17 cellular contexts compared by ENCODE assay signal in genomic region chr2:233831011-233831721, GRCh38. TPM values are rescaled to one million over a fixed set of nuclear protein-coding genes. Genes with fewer than 3 reads are reported as not detected.
DNase-seq lines count a peak whose midpoint lies in the region; ATAC-seq, FAIRE-seq and TF ChIP-seq lines count a peak whose summit lies in the region.
"Had no signal": no experiment of that assay in that cellular context is flagged by ENCODE, and none has a peak within 500 bp of the region (broad histone marks: within the 10 kb centered on the region; RNA-seq: fewer than 3 reads in every experiment).

No MANE protein-coding gene starts in this region.

- H3K9me3 Mint-ChIP-seq in activated T-cell treated with anti-CD3 and anti-CD28 coated beads, Interleukin-2, amount 50 U/mL, for 72 hours, result no peaks in the 10 kb centered on the region
- H3K9me3 Mint-ChIP-seq in chondrocyte (ENCODE audit: low read depth) (peaks cover 7% of the 10 kb centered on the region), HFFc6 (no peaks in the 10 kb centered on the region)
- H3K9me3 Mint-ChIP-seq in stimulated activated effector memory CD8-positive, alpha-beta T cell treated with anti-CD3 and anti-CD28 coated beads, Interleukin-12 subunit alpha, Interleukin-12 subunit beta, amount 100 ng/mL, for 72 hours, result no peaks in the 10 kb centered on the region
- H3K9me3 Mint-ChIP-seq: activated naive CD4-positive, alpha-beta T cell treated with anti-CD3 and anti-CD28 coated beads for 36 hours had no signal

- no peak overlapping the region for H3K4me3 Mint-ChIP-seq in activated T-cell treated with anti-CD3 and anti-CD28 coated beads, Interleukin-2, amount 50 U/mL, for 72 hours
- H3K4me3 Mint-ChIP-seq in chondrocyte (ENCODE audit: unreplicated experiment) (no peak overlapping the region), HFFc6 (no peak overlapping the region)
- H3K4me3 Mint-ChIP-seq in stimulated activated effector memory CD8-positive, alpha-beta T cell treated with anti-CD3 and anti-CD28 coated beads, Interleukin-12 subunit alpha, Interleukin-12 subunit beta, amount 100 ng/mL, for 72 hours, result no peak overlapping the region
- H3K4me3 Mint-ChIP-seq: activated naive CD4-positive, alpha-beta T cell treated with anti-CD3 and anti-CD28 coated beads for 36 hours had no signal

- H3K4me1 Mint-ChIP-seq in activated T-cell treated with anti-CD3 and anti-CD28 coated beads, Interleukin-2, amount 50 U/mL, for 72 hours (ENCODE audit: low read depth), result no peaks in the 10 kb centered on the region
- H3K4me1 Mint-ChIP-seq in chondrocyte (ENCODE audit: low read depth) (peaks cover 11% of the 10 kb centered on the region), HFFc6 (ENCODE audit: low read depth) (no peaks in the 10 kb centered on the region)
- no peaks in the 10 kb centered on the region for H3K4me1 Mint-ChIP-seq in stimulated activated effector memory CD8-positive, alpha-beta T cell treated with anti-CD3 and anti-CD28 coated beads, Interleukin-12 subunit alpha, Interleukin-12 subunit beta, amount 100 ng/mL, for 72 hours

- H3K27ac Mint-ChIP-seq in activated T-cell treated with anti-CD3 and anti-CD28 coated beads, Interleukin-2, amount 50 U/mL, for 72 hours, result no peak overlapping the region
- H3K27ac Mint-ChIP-seq in chondrocyte (ENCODE audit: unreplicated experiment) (no peak overlapping the region), HFFc6 (no peak overlapping the region)
- no peak overlapping the region for H3K27ac Mint-ChIP-seq in stimulated activated effector memory CD8-positive, alpha-beta T cell treated with anti-CD3 and anti-CD28 coated beads, Interleukin-12 subunit alpha, Interleukin-12 subunit beta, amount 100 ng/mL, for 72 hours
- H3K27ac Mint-ChIP-seq: activated naive CD4-positive, alpha-beta T cell treated with anti-CD3 and anti-CD28 coated beads for 36 hours had no signal

- peaks cover 0 to 8% of the 10 kb centered on the region in 2 donors for H3K36me3 Mint-ChIP-seq in activated T-cell treated with anti-CD3 and anti-CD28 coated beads, Interleukin-2, amount 50 U/mL, for 72 hours (ENCODE audit: insufficient read depth in 2 of 2)
- H3K36me3 Mint-ChIP-seq in chondrocyte (ENCODE audit: low read depth), result no peaks in the 10 kb centered on the region
- peaks cover 11% of the 10 kb centered on the region for H3K36me3 Mint-ChIP-seq in stimulated activated effector memory CD8-positive, alpha-beta T cell treated with anti-CD3 and anti-CD28 coated beads, Interleukin-12 subunit alpha, Interleukin-12 subunit beta, amount 100 ng/mL, for 72 hours
- H3K36me3 Mint-ChIP-seq in HFFc6 (ENCODE audit: low read depth), result peaks cover 6% of the 10 kb centered on the region; the same call in 1 of the 2 replicates

- peak; percentile 14 to 16 for ATAC-seq in activated T-cell treated with anti-CD3 and anti-CD28 coated beads, Interleukin-2, amount 50 U/mL, for 72 hours (replicated peaks in 1 of 2)
- ATAC-seq in stimulated activated effector memory CD8-positive, alpha-beta T cell treated with anti-CD3 and anti-CD28 coated beads, Interleukin-12 subunit alpha, Interleukin-12 subunit beta, amount 100 ng/mL, for 72 hours, result peak; percentile 29
- ATAC-seq in HG03045 (IDR thresholded peaks at IDR 0.05; ENCODE audit: unreplicated experiment), result no peak

- no peak for TF ChIP-seq POLR2A in H54 (IDR thresholded peaks at IDR 0.05; ENCODE audit: low read depth, low read length)

- no peak for DNase-seq in activated T-cell treated with anti-CD3 and anti-CD28 coated beads, Interleukin-2, amount 50 U/mL, for 72 hours
- no peak for DNase-seq in activated T-cell treated with anti-CD3 and anti-CD28 coated beads for 4 hours
- peak; percentile 62 for DNase-seq in NCI-H1436 (lab: John Stamatoyannopoulos, UW)
- peak; percentile 67 for DNase-seq in chondrocyte (ENCODE audit: low spot score)
- DNase-seq in stimulated activated effector memory CD8-positive, alpha-beta T cell treated with anti-CD3 and anti-CD28 coated beads, Interleukin-12 subunit alpha, Interleukin-12 subunit beta, amount 100 ng/mL, for 72 hours (ENCODE audit: low spot score in 2 of 2), result no peak
- no peak for DNase-seq in HFFc6
- DNase-seq in H54 (ENCODE audit: insufficient read length, low spot score), result no peak
- DNase-seq: activated naive CD4-positive, alpha-beta T cell treated with anti-CD3 and anti-CD28 coated beads for 36 hours; brain microvascular endothelial cell; hippocampal formation; NCI-H524 treated with DMSO at 0.1 percent for 48 hours; stimulated activated naive CD4-positive, alpha-beta T cell treated with Interleukin-2 at 50 U/mL for 16 hours had no signal

- FAIRE-seq in H54 (lab: Jason Lieb, UNC), result no peak
- FAIRE-seq: urothelium cell line had no signal

- TF ChIP-seq CTCF in chondrocyte (IDR thresholded peaks at IDR 0.05) (no peak), HFFc6 (IDR thresholded peaks at IDR 0.05) (no peak)

- H3K27me3 Mint-ChIP-seq in activated T-cell treated with anti-CD3 and anti-CD28 coated beads, Interleukin-2, amount 50 U/mL, for 72 hours (ENCODE audit: low read depth), result no peaks in the 10 kb centered on the region
- H3K27me3 Mint-ChIP-seq in chondrocyte (ENCODE audit: low read depth), result no peaks in the 10 kb centered on the region
- H3K27me3 Mint-ChIP-seq in HFFc6 (ENCODE audit: insufficient read depth), result no peaks in the 10 kb centered on the region; the same call in 1 of the 2 replicates

RNA-seq across cellular contexts. Expression of gene HJURP, which starts 23.2 kb away (rescaled TPM):
- total RNA-seq in activated T-cell treated with anti-CD3 and anti-CD28 coated beads, Interleukin-2, amount 50 U/mL, for 72 hours, result 10 to 100 TPM; 84.3 to 93.5 TPM
- 6.9 to 9.2 TPM (median 8.2 TPM) in 3 replicates for total RNA-seq in chondrocyte
- 10 to 100 TPM; 16.8 to 33.6 (median 32.4) TPM for total RNA-seq in HFFc6 (2021; fragmentation: NEBNext Ultra II Directional; extraction: Animal tissue kit (Norgen Biotek cat#: 25700))

RNA-seq across cellular contexts. Expression of gene MROH2A, which starts 53.0 kb away (rescaled TPM):
- not detected for total RNA-seq in activated T-cell treated with anti-CD3 and anti-CD28 coated beads, Interleukin-2, amount 50 U/mL, for 72 hours
- not detected in 3 replicates for total RNA-seq in chondrocyte
- total RNA-seq in HFFc6 (2021; fragmentation: NEBNext Ultra II Directional; extraction: Animal tissue kit (Norgen Biotek cat#: 25700)), result not detected
- total RNA-seq: activated CD8-positive, alpha-beta memory T cell treated with anti-CD3 and anti-CD28 coated beads for 36 hours; activated naive CD4-positive, alpha-beta T cell treated with anti-CD3 and anti-CD28 coated beads for 36 hours; fibroblast of lung; osteocyte had no signal

Comparison
In these comparisons a context has a peak if more than half of its experiments do, and no peak if none do; other contexts are left out.
1. DNase-seq: peak in NCI-H1436 (single experiment) and chondrocyte (single experiment); none in activated T-cell treated with anti-CD3 and anti-CD28 coated beads, Interleukin-2, amount 50 U/mL, for 72 hours (0 of 2), activated T-cell treated with anti-CD3 and anti-CD28 coated beads for 4 hours (single experiment), stimulated activated effector memory CD8-positive, alpha-beta T cell treated with anti-CD3 and anti-CD28 coated beads, Interleukin-12 subunit alpha, Interleukin-12 subunit beta, amount 100 ng/mL, for 72 hours (0 of 2), HFFc6 (single experiment) and H54 (single experiment).